In the genomic region with DNA sequence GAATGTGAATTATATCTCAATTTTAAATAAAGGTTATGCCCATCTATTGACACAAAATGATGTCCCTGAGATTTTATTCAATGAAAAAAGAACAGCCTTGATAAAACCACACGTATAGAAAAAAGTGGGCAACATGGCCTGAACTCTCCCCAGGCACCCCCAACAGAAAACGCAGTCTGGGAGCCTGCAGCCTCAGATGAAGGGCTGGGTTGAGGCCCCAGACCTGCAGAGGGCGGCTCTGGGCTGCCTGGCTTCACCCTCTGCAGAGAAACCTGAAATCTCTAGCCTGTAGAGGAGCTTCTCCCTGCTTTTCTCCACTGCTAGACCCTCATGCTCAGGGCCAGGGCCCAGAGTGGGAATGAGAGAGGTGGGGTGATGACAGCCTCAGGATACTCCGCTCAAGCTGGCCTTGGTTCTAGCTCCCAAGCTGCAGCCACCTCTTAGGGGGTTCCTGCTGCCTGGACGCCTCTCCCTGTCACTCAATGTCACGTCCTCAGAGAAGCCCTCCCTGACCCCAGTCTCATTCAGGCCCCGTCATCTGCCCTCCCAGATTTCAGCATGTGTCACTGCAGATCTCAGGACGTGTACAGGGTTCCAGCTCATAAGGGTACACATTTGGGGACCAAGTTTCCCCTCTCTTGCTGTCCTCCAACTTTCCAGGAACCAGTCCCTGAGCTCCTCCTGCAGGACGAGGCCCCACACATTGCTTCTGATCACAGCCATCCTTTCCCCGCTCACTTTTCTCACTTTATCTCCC, we compare ENCODE assay signal across 8 cellular contexts. TPM values are rescaled to one million over a fixed set of nuclear protein-coding genes. Genes with fewer than 3 reads are reported as not detected.
DNase-seq lines count a peak whose midpoint lies in the region; ATAC-seq and TF ChIP-seq lines count a peak whose summit lies in the region.

No MANE protein-coding gene starts in this region.

- no peak overlapping the region for H4K5ac ChIP-seq in mesendoderm (ENCODE audit: low read length)

- H2BK15ac ChIP-seq in mesendoderm (replicated peaks; ENCODE audit: low read depth) = no peak overlapping the region

- H3K4me3 ChIP-seq in heart left ventricle (peak overlapping the region in 10 of 12 donors; percentile 66 to 92 (median 82)), brain microvascular endothelial cell (ENCODE audit: low read depth, low read length) (peak overlapping the region; percentile 92), mesendoderm (ENCODE audit: low read length) (peak overlapping the region; percentile 48)

- in situ Hi-C loops in brain microvascular endothelial cell (cut with HindIII; ENCODE audit: low pct_ligation_motif_present, low sequenced_read_pairs) = no loop called here

- H3K79me1 ChIP-seq in mesendoderm (ENCODE audit: low read length) = peaks cover 18% of the 10 kb centered on the region

- H3K27ac ChIP-seq in heart left ventricle (peak overlapping the region in 7 of 12 donors; percentile 92 to 99 (median 96)), brain microvascular endothelial cell (peak overlapping the region; percentile 88), mesendoderm (ENCODE audit: low read depth, low read length) (no peak overlapping the region)

- peak overlapping the region; percentile 83 for H3K9ac ChIP-seq in mesendoderm (ENCODE audit: low read length)

- H3K56ac ChIP-seq in mesendoderm (ENCODE audit: low read length) = peak overlapping the region; percentile 94

- H3K9me3 ChIP-seq in heart left ventricle = no peaks in the 10 kb centered on the region

- peaks cover 38% of the 10 kb centered on the region for H3K79me2 ChIP-seq in mesendoderm (ENCODE audit: control insufficient read depth, insufficient read depth, low read length)

- H3K4me2 ChIP-seq in mesendoderm (ENCODE audit: low read length) = peak overlapping the region; percentile 94

- no peak overlapping the region for H2BK5ac ChIP-seq in mesendoderm (ENCODE audit: low read length)

- no peak overlapping the region for H2BK120ac ChIP-seq in mesendoderm (ENCODE audit: low read depth, low read length)

- peak overlapping the region; percentile 97 for H3K4ac ChIP-seq in mesendoderm (ENCODE audit: low read depth, low read length)

- intact Hi-C loops in heart left ventricle (cut with DNase I) = loop anchor here in 1 of 10 donors (5.0 kb wide), 1 partner anchor 184 kb away; the partner anchor contains the start of gene DAZAP1
- intact Hi-C loops in left ventricle myocardium superior (cut with micrococcal nuclease) = no loop called here
- intact Hi-C loops in sciatic nerve (cut with DNase I) = no loop called here

- ATAC-seq in heart left ventricle (no peak), left ventricle myocardium superior (no peak), HG03045 (IDR thresholded peaks at IDR 0.05; ENCODE audit: unreplicated experiment) (no peak), sciatic nerve (no peak)

- H3K4me1 ChIP-seq in heart left ventricle = peaks cover 3 to 46% (median 21%) of the 10 kb centered on the region in 12 donors
- peaks cover 5% of the 10 kb centered on the region for H3K4me1 ChIP-seq in mesendoderm (ENCODE audit: control insufficient read depth, low read depth, low read length)

- H3K27me3 ChIP-seq in heart left ventricle = no peaks in the 10 kb centered on the region
- H3K27me3 ChIP-seq in brain microvascular endothelial cell (replicated peaks) = no peaks in the 10 kb centered on the region
- no peaks in the 10 kb centered on the region for H3K27me3 ChIP-seq in mesendoderm (ENCODE audit: insufficient read depth, low read length, poor library complexity)

- peak overlapping the region; percentile 87 for H2AK5ac ChIP-seq in mesendoderm (ENCODE audit: low read length)

- TF ChIP-seq POLR2A in heart left ventricle (IDR thresholded peaks at IDR 0.05) = no peak

- no peak overlapping the region for H4K8ac ChIP-seq in mesendoderm (ENCODE audit: low read depth, low read length)

- peaks cover 0 to 17% (median 8%) of the 10 kb centered on the region in 9 donors for H3K36me3 ChIP-seq in heart left ventricle
- peaks cover 5% of the 10 kb centered on the region for H3K36me3 ChIP-seq in brain microvascular endothelial cell (replicated peaks)
- H3K36me3 ChIP-seq in mesendoderm (ENCODE audit: control insufficient read depth, insufficient read depth, low read length) = no peaks in the 10 kb centered on the region

- 28 to 41% (median 35%) methylated on average over 10 of the region's 10 CpGs for WGBS in heart left ventricle, 4 donors
- no CpG with 5 or more reads among the region's 10 CpGs for WGBS in mesendoderm (ENCODE audit: extremely low coverage, insufficient coverage, low lambda C conversion rate)

- H3K23ac ChIP-seq in mesendoderm (ENCODE audit: low read length) = peak overlapping the region; percentile 73

- H3K18ac ChIP-seq in mesendoderm (ENCODE audit: low read length) = no peak overlapping the region

- no peak for DNase-seq in heart left ventricle
- DNase-seq in left ventricle myocardium superior = no peak
- DNase-seq in NOMO-1 treated with dmso at 0.1 percent for 144 hours (lab: John Stamatoyannopoulos, UW; ENCODE audit: unreplicated experiment) = peak; percentile 19
- no peak for DNase-seq in brain microvascular endothelial cell
- peak; percentile 61 for DNase-seq in mesendoderm
- no peak for DNase-seq in hypothalamus (lab: John Stamatoyannopoulos, UW)
- DNase-seq in sciatic nerve (ENCODE audit: low spot score) = no peak

- TF ChIP-seq CTCF in heart left ventricle (IDR thresholded peaks at IDR 0.05) (peak in 1 of 12 donors; percentile 10), brain microvascular endothelial cell (IDR thresholded peaks at IDR 0.05; ENCODE audit: low read depth, low read length, missing control alignments) (peak; percentile 63)

RNA-seq across cellular contexts. Expression of gene MBD3, which starts 1.8 kb away (rescaled TPM):
- total RNA-seq in heart left ventricle (100 to 1,000 TPM in 2 of 9 donors, 10 to 100 TPM in 7; 38.6 to 107 (median 62.5) TPM), left ventricle myocardium superior (59.0 TPM), sciatic nerve (48.1 TPM)
- 100 to 1,000 TPM; 110 to 146 TPM for polyA plus RNA-seq in heart left ventricle
- 64.6 TPM for polyA plus RNA-seq in mesendoderm (2013, experiment 1 of 2)
- 63.6 TPM for polyA plus RNA-seq in mesendoderm (2013, experiment 2 of 2)

RNA-seq across cellular contexts. Expression of gene UQCR11, which starts 14.4 kb away (rescaled TPM):
- total RNA-seq in heart left ventricle (100 to 1,000 TPM; 170 to 982 (median 690) TPM), left ventricle myocardium superior (1,120 TPM), sciatic nerve (136 TPM)
- polyA plus RNA-seq in heart left ventricle = 100 to 1,000 TPM; 271 to 329 TPM
- polyA plus RNA-seq in mesendoderm (2013, experiment 1 of 2) = 102 TPM
- polyA plus RNA-seq in mesendoderm (2013, experiment 2 of 2) = 103 TPM

RNA-seq across cellular contexts. Expression of gene MEX3D, which starts 22.7 kb away (rescaled TPM):
- 10 to 100 TPM in 4 of 9 donors, 1 to 10 TPM in 5; 6.1 to 18.6 (median 9.6) TPM for total RNA-seq in heart left ventricle
- polyA plus RNA-seq in heart left ventricle = 1 to 10 TPM; 1.9 to 6.0 TPM
- 8.0 TPM for total RNA-seq in left ventricle myocardium superior
- polyA plus RNA-seq in mesendoderm (2013, experiment 1 of 2) = 42.3 TPM
- polyA plus RNA-seq in mesendoderm (2013, experiment 2 of 2) = 50.4 TPM
- total RNA-seq in sciatic nerve = 27.1 TPM

Comparison
In these comparisons a context has a peak if more than half of its experiments do, and no peak if none do; other contexts are left out.
1. DNase-seq: peak in NOMO-1 treated with dmso at 0.1 percent for 144 hours (single experiment) and mesendoderm (single experiment); none in heart left ventricle (0 of 5), left ventricle myocardium superior (single experiment), brain microvascular endothelial cell (single experiment), hypothalamus (0 of 51) and sciatic nerve (single experiment).
2. Peak in every context shown above with its lines, with median percentiles within 50 percentile points of each other: H3K4me3 ChIP-seq.